In the genomic region with DNA sequence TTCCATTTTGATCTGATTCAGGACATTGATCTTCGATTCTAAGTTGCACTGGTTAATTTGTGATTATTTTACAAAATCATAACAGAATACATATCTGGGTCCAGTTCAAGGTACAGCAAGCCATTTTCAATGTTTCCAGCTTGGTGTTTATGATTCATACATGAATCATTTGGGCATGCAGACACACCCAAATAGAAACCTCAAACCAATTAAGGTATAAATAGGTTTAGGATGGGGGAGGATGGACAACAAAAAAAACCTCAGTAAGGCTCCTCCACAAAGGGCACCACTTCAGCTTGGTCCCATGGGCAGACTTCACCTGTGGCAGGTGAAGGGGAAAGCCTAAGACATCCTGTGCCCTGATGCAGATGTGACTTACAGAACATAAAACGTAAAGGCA, we compare ENCODE assay signal across 19 cellular contexts.
DNase-seq lines count a peak whose midpoint lies in the region; ATAC-seq, FAIRE-seq and TF ChIP-seq lines count a peak whose summit lies in the region.
"Had no signal": no experiment of that assay in that cellular context is flagged by ENCODE, and none has a peak within 500 bp of the region (broad histone marks: within the 10 kb centered on the region; RNA-seq: fewer than 3 reads in every experiment).

No MANE protein-coding gene starts in this region.

- H3K36me3 Mint-ChIP-seq in activated CD4-positive, alpha-beta T cell treated with anti-CD3 and anti-CD28 coated beads, Interleukin-2, amount 10 ng/mL, durations not matched to agents 24 days and 14 days (ENCODE audit: low read depth), result no peaks in the 10 kb centered on the region
- peaks cover 3% of the 10 kb centered on the region for H3K36me3 Mint-ChIP-seq in effector memory CD8-positive, alpha-beta T cell (ENCODE audit: insufficient read depth)
- H3K36me3 Mint-ChIP-seq: type B pancreatic cell had no signal

- no peaks in the 10 kb centered on the region for H3K79me2 ChIP-seq in HepG2 (ENCODE audit: insufficient read depth, low read length)

- H3K27ac ChIP-seq in HepG2 (ENCODE audit: extremely low read length, insufficient read depth, low read length), result no peak overlapping the region

- intact Hi-C loops in activated CD4-positive, alpha-beta T cell treated with anti-CD3 and anti-CD28 coated beads, Interleukin-2, amount 10 ng/mL, durations not matched to agents 24 days and 14 days (cut with micrococcal nuclease), result loop anchor here (5.0 kb wide), 1 partner anchor 410 kb away; a partner anchor contains a TSS
- intact Hi-C loops in HepG2 (cut with micrococcal nuclease; ENCODE audit: unreplicated experiment), result no loop called here

- no peak overlapping the region for H3K9ac ChIP-seq in HepG2 (ENCODE audit: insufficient read depth, low read depth, low read length)

- no peaks in the 10 kb centered on the region for H3K27me3 ChIP-seq in HepG2 (ENCODE audit: control insufficient read depth in 1 of 2, insufficient read depth in 2 of 2, low read length in 2 of 2)

- no peaks in the 10 kb centered on the region for H3K4me1 ChIP-seq in HepG2 (ENCODE audit: insufficient read depth, low read length)

- TF ChIP-seq EP300 in HepG2 (IDR thresholded peaks at IDR 0.05; ENCODE audit: low read depth in 2 of 2, low read length in 2 of 2), result no peak
- no peak for TF ChIP-seq EP300 in HepG2 (CRISPR knock-in tag; IDR thresholded peaks at IDR 0.05; ENCODE audit: borderline replicate concordance)

- TF ChIP-seq CTCF in HepG2 (CRISPR knock-in tag; IDR thresholded peaks at IDR 0.05), result no peak

- no peak overlapping the region for H3K4me2 ChIP-seq in HepG2 (ENCODE audit: low read depth, low read length)

- POLR2A ChIA-PET in HepG2 (lab: Yijun Ruan, JAX), result no interaction called here

- WGBS in HepG2 (ENCODE audit: low lambda C conversion rate), result 7% methylated on average over 2 of the region's 2 CpGs

- no peak overlapping the region for H2AFZ ChIP-seq in HepG2 (ENCODE audit: low read length)

- no peak for TF ChIP-seq POLR2A in HepG2 (IDR thresholded peaks at IDR 0.05; ENCODE audit: insufficient read depth in 1 of 2, low read depth in 2 of 2, low read length in 2 of 2)

- in situ Hi-C loops in HepG2 (cut with HindIII; ENCODE audit: extremely low pct_ligation_motif_present, low pct_unique_long_range_greater_than_20kb), result no loop called here

- peak; percentile 72 for ATAC-seq in esophagus mucosa
- peak; percentile 76 for ATAC-seq in stimulated activated naive CD8-positive, alpha-beta T cell treated with anti-CD3 and anti-CD28 coated beads, Interleukin-15, Interleukin-2, amounts not matched to agents 100 U/mL and 50 U/mL, for 24 hours
- no peak for ATAC-seq in HepG2
- ATAC-seq in effector memory CD8-positive, alpha-beta T cell (replicated peaks), result no peak

- no peaks in the 10 kb centered on the region for H3K9me3 ChIP-seq in HepG2 (ENCODE audit: low read length)

- DNase-seq in NOMO-1 (lab: John Stamatoyannopoulos, UW; ENCODE audit: unreplicated experiment in 2 of 2), result peak; percentile 11 to 30
- no peak for DNase-seq in NOMO-1 treated with dmso at 0.1 percent for 144 hours (lab: John Stamatoyannopoulos, UW; ENCODE audit: unreplicated experiment)
- peak; percentile 41 for DNase-seq in NOMO-1 treated with DMSO at 0.1 percent for 48 hours (lab: John Stamatoyannopoulos, UW; ENCODE audit: unreplicated experiment)
- DNase-seq in stimulated activated naive CD8-positive, alpha-beta T cell treated with anti-CD3 and anti-CD28 coated beads, Interleukin-15, Interleukin-2, amounts not matched to agents 100 U/mL and 50 U/mL, for 24 hours, result no peak
- no peak for DNase-seq in activated CD4-positive, alpha-beta T cell treated with anti-CD3 and anti-CD28 coated beads, Interleukin-2, amount 10 ng/mL, durations not matched to agents 24 days and 14 days
- DNase-seq in HepG2 (ENCODE audit: low spot score), result no peak
- DNase-seq in effector memory CD8-positive, alpha-beta T cell, result no peak
- DNase-seq: ACHN; activated T-cell treated with anti-CD3 and anti-CD28 coated beads, Interleukin-2, amount 50 U/mL, for 1 hour; aorta; DND-41; endodermal cell; mesenchymal stem cell; NCI-H1436; NCI-H774; occipital lobe had no signal

- FAIRE-seq in HepG2 (lab: Jason Lieb, UNC), result no peak

- CTCF ChIA-PET in HepG2 (lab: Yijun Ruan, JAX; ENCODE audit: low intra/inter-chr PET ratio, low total read pairs), result no interaction called here

- no peaks in the 10 kb centered on the region for H4K20me1 ChIP-seq in HepG2 (ENCODE audit: insufficient read depth, low read length)

- no peak overlapping the region for H3K27ac Mint-ChIP-seq in activated CD4-positive, alpha-beta T cell treated with anti-CD3 and anti-CD28 coated beads, Interleukin-2, amount 10 ng/mL, durations not matched to agents 24 days and 14 days
- H3K27ac Mint-ChIP-seq in effector memory CD8-positive, alpha-beta T cell, result no peak overlapping the region
- H3K27ac Mint-ChIP-seq: endodermal cell, type B pancreatic cell had no signal

- H3K36me3 ChIP-seq in HepG2 (replicated peaks in 1 of 2; ENCODE audit: control insufficient read depth in 1 of 2, insufficient read depth in 2 of 2, low read length in 2 of 2), result no peaks in the 10 kb centered on the region

- H3K4me1 Mint-ChIP-seq in activated CD4-positive, alpha-beta T cell treated with anti-CD3 and anti-CD28 coated beads, Interleukin-2, amount 10 ng/mL, durations not matched to agents 24 days and 14 days, result peaks cover 19% of the 10 kb centered on the region
- H3K4me1 Mint-ChIP-seq in effector memory CD8-positive, alpha-beta T cell (ENCODE audit: low read depth in 2 of 2), result no peaks in the 10 kb centered on the region

- H3K4me3 ChIP-seq in HepG2 (replicated peaks in 1 of 3; ENCODE audit: insufficient read depth in 1 of 3, low read depth in 2 of 3, low read length in 3 of 3), result no peak overlapping the region
- H3K4me3 ChIP-seq: SK-N-MC had no signal

- no peaks in the 10 kb centered on the region for H3K27me3 Mint-ChIP-seq in activated CD4-positive, alpha-beta T cell treated with anti-CD3 and anti-CD28 coated beads, Interleukin-2, amount 10 ng/mL, durations not matched to agents 24 days and 14 days
- no peaks in the 10 kb centered on the region for H3K27me3 Mint-ChIP-seq in effector memory CD8-positive, alpha-beta T cell

- BruUV-seq in HepG2 (replicated peaks; lab: Mats Ljungman, UMichigan), result no TSS peak

- no peaks in the 10 kb centered on the region for H3K9me3 Mint-ChIP-seq in activated CD4-positive, alpha-beta T cell treated with anti-CD3 and anti-CD28 coated beads, Interleukin-2, amount 10 ng/mL, durations not matched to agents 24 days and 14 days
- no peaks in the 10 kb centered on the region for H3K9me3 Mint-ChIP-seq in effector memory CD8-positive, alpha-beta T cell
- H3K9me3 Mint-ChIP-seq: endodermal cell, type B pancreatic cell had no signal

- no peak for TF ChIP-seq RAD21 in HepG2 (CRISPR knock-in tag; IDR thresholded peaks at IDR 0.05)

- no peak overlapping the region for H3K4me3 Mint-ChIP-seq in activated CD4-positive, alpha-beta T cell treated with anti-CD3 and anti-CD28 coated beads, Interleukin-2, amount 10 ng/mL, durations not matched to agents 24 days and 14 days
- no peak overlapping the region for H3K4me3 Mint-ChIP-seq in effector memory CD8-positive, alpha-beta T cell
- H3K4me3 Mint-ChIP-seq: endodermal cell, type B pancreatic cell had no signal

TF ChIP-seq in HepG2, 621 proteins besides CTCF, POLR2A, EP300 and RAD21:
- TF ChIP-seq MIER3 (CRISPR knock-in tag; IDR thresholded peaks at IDR 0.05; ENCODE audit: borderline replicate concordance), result no peak
- TF ChIP-seq, protein P1, sequence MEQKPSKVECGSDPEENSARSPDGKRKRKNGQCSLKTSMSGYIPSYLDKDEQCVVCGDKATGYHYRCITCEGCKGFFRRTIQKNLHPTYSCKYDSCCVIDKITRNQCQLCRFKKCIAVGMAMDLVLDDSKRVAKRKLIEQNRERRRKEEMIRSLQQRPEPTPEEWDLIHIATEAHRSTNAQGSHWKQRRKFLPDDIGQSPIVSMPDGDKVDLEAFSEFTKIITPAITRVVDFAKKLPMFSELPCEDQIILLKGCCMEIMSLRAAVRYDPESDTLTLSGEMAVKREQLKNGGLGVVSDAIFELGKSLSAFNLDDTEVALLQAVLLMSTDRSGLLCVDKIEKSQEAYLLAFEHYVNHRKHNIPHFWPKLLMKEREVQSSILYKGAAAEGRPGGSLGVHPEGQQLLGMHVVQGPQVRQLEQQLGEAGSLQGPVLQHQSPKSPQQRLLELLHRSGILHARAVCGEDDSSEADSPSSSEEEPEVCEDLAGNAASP (CRISPR knock-in tag; IDR thresholded peaks at IDR 0.05; ENCODE audit: borderline replicate concordance), result no peak
- TF ChIP-seq RFX1 (IDR thresholded peaks at IDR 0.05), result no peak

Comparison
In these comparisons a context has a peak if more than half of its experiments do, and no peak if none do; other contexts are left out.
1. DNase-seq: peak in NOMO-1 (2 of 2) and NOMO-1 treated with DMSO at 0.1 percent for 48 hours (single experiment); none in NOMO-1 treated with dmso at 0.1 percent for 144 hours (single experiment), stimulated activated naive CD8-positive, alpha-beta T cell treated with anti-CD3 and anti-CD28 coated beads, Interleukin-15, Interleukin-2, amounts not matched to agents 100 U/mL and 50 U/mL, for 24 hours (single experiment), activated CD4-positive, alpha-beta T cell treated with anti-CD3 and anti-CD28 coated beads, Interleukin-2, amount 10 ng/mL, durations not matched to agents 24 days and 14 days (single experiment), HepG2 (single experiment) and effector memory CD8-positive, alpha-beta T cell (0 of 3).
2. ATAC-seq: peak in esophagus mucosa (single experiment) and stimulated activated naive CD8-positive, alpha-beta T cell treated with anti-CD3 and anti-CD28 coated beads, Interleukin-15, Interleukin-2, amounts not matched to agents 100 U/mL and 50 U/mL, for 24 hours (single experiment); none in HepG2 (single experiment) and effector memory CD8-positive, alpha-beta T cell (single experiment).